In the genomic region with DNA sequence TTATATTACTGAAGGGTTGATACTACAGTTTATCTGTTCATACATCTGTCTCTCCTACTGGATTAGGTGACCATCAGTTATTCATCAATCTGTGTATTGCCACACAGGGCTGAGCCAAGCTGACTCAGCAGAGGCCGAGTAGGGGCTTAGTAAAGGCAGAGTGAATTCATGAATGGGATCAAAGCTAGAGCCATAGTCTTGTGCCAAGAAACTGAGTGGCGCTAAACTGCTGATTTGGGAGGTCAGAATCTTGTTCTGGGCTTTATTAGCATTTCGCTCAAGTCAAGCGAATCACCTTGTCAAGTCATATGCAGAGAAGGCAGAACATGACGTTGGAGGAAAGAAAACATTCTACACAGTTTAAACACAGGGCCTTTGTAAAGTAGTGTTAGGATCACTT, we compare ENCODE assay signal across 14 cellular contexts. TPM values are rescaled to one million over a fixed set of nuclear protein-coding genes. Genes with fewer than 3 reads are reported as not detected.
A peak's percentile ranks its signal among the peaks of the same experiment; 100 is the strongest.
DNase-seq lines count a peak whose midpoint lies in the region; ATAC-seq, FAIRE-seq and TF ChIP-seq lines count a peak whose summit lies in the region.
"Had no signal": no experiment of that assay in that cellular context is flagged by ENCODE, and none has a peak within 500 bp of the region (broad histone marks: within the 10 kb centered on the region; RNA-seq: fewer than 3 reads in every experiment).

No MANE protein-coding gene starts in this region.

- H3K4me1 ChIP-seq in foreskin keratinocyte (no peaks in the 10 kb centered on the region), parathyroid adenoma (peaks cover 11% of the 10 kb centered on the region), vagina (peaks cover 12% of the 10 kb centered on the region)

- H3K4me3 ChIP-seq in parathyroid adenoma (ENCODE audit: low read depth, low read length) (no peak overlapping the region), coronary artery (no peak overlapping the region), vagina (no peak overlapping the region)

- H3K27ac ChIP-seq in foreskin keratinocyte (no peak overlapping the region), parathyroid adenoma (peak overlapping the region; percentile 45), coronary artery (no peak overlapping the region), vagina (no peak overlapping the region)

- intact Hi-C loops in vagina (cut with DNase I), result no loop called here

- no peak overlapping the region for H3K9ac ChIP-seq in parathyroid adenoma
- H3K9ac ChIP-seq: SK-N-SH had no signal

- H2AFZ ChIP-seq in parathyroid adenoma, result no peak overlapping the region

- no peaks in the 10 kb centered on the region for H3K27me3 ChIP-seq in foreskin keratinocyte
- H3K27me3 ChIP-seq in parathyroid adenoma (ENCODE audit: control insufficient read depth, insufficient read depth, low read length), result no peaks in the 10 kb centered on the region
- no peaks in the 10 kb centered on the region for H3K27me3 ChIP-seq in vagina

- H3K4me2 ChIP-seq in parathyroid adenoma (ENCODE audit: low read length), result peak overlapping the region; percentile 33
- H3K4me2 ChIP-seq: SK-N-SH had no signal

- peak; percentile 20 for FAIRE-seq in H54 (lab: Jason Lieb, UNC)
- FAIRE-seq: keratinocyte had no signal

- peak; percentile 88 for ATAC-seq in foreskin keratinocyte
- ATAC-seq in GM18520 (IDR thresholded peaks at IDR 0.05; ENCODE audit: unreplicated experiment), result no peak

- no peak for TF ChIP-seq CTCF in foreskin keratinocyte (conservative IDR thresholded peaks at IDR 0.05)
- TF ChIP-seq CTCF in parathyroid adenoma (IDR thresholded peaks at IDR 0.05), result no peak
- TF ChIP-seq CTCF in coronary artery (IDR thresholded peaks at IDR 0.05), result no peak
- no peak for TF ChIP-seq CTCF in vagina (IDR thresholded peaks at IDR 0.05)

- H3K36me3 ChIP-seq in parathyroid adenoma (ENCODE audit: control insufficient read depth, insufficient read depth, low read length) (no peaks in the 10 kb centered on the region), vagina (peaks cover 0 to 11% of the 10 kb centered on the region in 2 donors)

- peaks cover 17% of the 10 kb centered on the region for H3K79me2 ChIP-seq in parathyroid adenoma

- no peaks in the 10 kb centered on the region for H3K9me3 ChIP-seq in parathyroid adenoma (ENCODE audit: control insufficient read depth, low read length)
- H3K9me3 ChIP-seq in vagina, result no peaks in the 10 kb centered on the region
- H3K9me3 ChIP-seq: SK-N-SH had no signal

- no peak for TF ChIP-seq POLR2A in H54 (IDR thresholded peaks at IDR 0.05; ENCODE audit: low read depth, low read length)
- TF ChIP-seq POLR2A in vagina (IDR thresholded peaks at IDR 0.05), result no peak

- DNase-seq in H54 (ENCODE audit: insufficient read length, low spot score) (no peak), astrocyte of the hippocampus (ENCODE audit: low read depth, low spot score) (peak; percentile 88), foreskin keratinocyte (peak in 1 of 2 donors; percentile 32), coronary artery (ENCODE audit: low spot score) (no peak), DMS 273 (lab: John Stamatoyannopoulos, UW; ENCODE audit: unreplicated experiment) (no peak), vagina (ENCODE audit: extremely low spot score in 2 of 2) (no peak)
- DNase-seq: activated CD4-positive, CD25-positive, alpha-beta regulatory T cell; activated T-cell treated with anti-CD3 and anti-CD28 coated beads, Interleukin-2, amount 50 U/mL, for 1 hour; SK-N-SH; stimulated activated CD4-positive, alpha-beta T cell treated with anti-CD3 and anti-CD28 coated beads, Interleukin-4, amount 100 ng/mL, for 24 hours; stimulated activated naive CD4-positive, alpha-beta T cell treated with Interleukin-2 at 50 U/mL for 16 hours had no signal

RNA-seq across cellular contexts. Expression of gene SOCS6, which starts 34.1 kb away (rescaled TPM):
- 18.7 and 20.8 TPM in 2 replicates for total RNA-seq in foreskin keratinocyte
- polyA plus RNA-seq in foreskin keratinocyte, result 5.7 and 5.8 TPM in 2 replicates
- 16.0 TPM for total RNA-seq in vagina
